Comparison of ENCODE assay signal across 1 cellular context in genomic region chr13:33968520-33969507, GRCh38.
TF ChIP-seq lines count a peak whose summit lies in the region.

No MANE protein-coding gene starts in this region.

TF ChIP-seq in HepG2, 621 proteins besides CTCF, POLR2A, EP300 and RAD21 (continued from another document and continues in another):
- TF ChIP-seq AKNA (CRISPR knock-in tag; IDR thresholded peaks at IDR 0.05; ENCODE audit: borderline replicate concordance), result no peak
- no peak for TF ChIP-seq NCOA5 (CRISPR knock-in tag; IDR thresholded peaks at IDR 0.05)
- no peak for TF ChIP-seq ZNF280B (CRISPR knock-in tag; IDR thresholded peaks at IDR 0.05; ENCODE audit: borderline replicate concordance)
- 0 out of 2 replicates have a peak, but pooled peaks have one; percentile 41 for TF ChIP-seq ZNF792 (CRISPR knock-in tag; IDR thresholded peaks at IDR 0.05)
- no peak for TF ChIP-seq MLLT10 (CRISPR knock-in tag; IDR thresholded peaks at IDR 0.05)
- TF ChIP-seq NBN (conservative IDR thresholded peaks at IDR 0.05), result no peak
- TF ChIP-seq ARNT (IDR thresholded peaks at IDR 0.05), result no peak
- peak; percentile 84 for TF ChIP-seq PITX1 (CRISPR knock-in tag; IDR thresholded peaks at IDR 0.05)
- peak; percentile 90 for TF ChIP-seq MED1 (CRISPR knock-in tag; IDR thresholded peaks at IDR 0.05)
- no peak for TF ChIP-seq ZNF563 (CRISPR knock-in tag; IDR thresholded peaks at IDR 0.05)
- 0 out of 2 replicates have a peak, but pooled peaks have one; percentile 51 for TF ChIP-seq ZFP1 (CRISPR knock-in tag; IDR thresholded peaks at IDR 0.05)
- TF ChIP-seq RNF219 (CRISPR knock-in tag; IDR thresholded peaks at IDR 0.05), result no peak
- TF ChIP-seq RBM39 (IDR thresholded peaks at IDR 0.05; ENCODE audit: low read depth, low read length, poor library complexity, severe bottlenecking), result no peak
- TF ChIP-seq SP1 (IDR thresholded peaks at IDR 0.05), result no peak
- no peak for TF ChIP-seq SP1 (CRISPR knock-in tag; IDR thresholded peaks at IDR 0.05)
- no peak for TF ChIP-seq ZNF292 (CRISPR knock-in tag; IDR thresholded peaks at IDR 0.05; ENCODE audit: borderline replicate concordance, low read depth)
- TF ChIP-seq ATM (IDR thresholded peaks at IDR 0.05; ENCODE audit: borderline replicate concordance), result no peak
- TF ChIP-seq ZBTB26 (CRISPR knock-in tag; IDR thresholded peaks at IDR 0.05; ENCODE audit: borderline replicate concordance), result no peak
- no peak for TF ChIP-seq ZNF142 (CRISPR knock-in tag; IDR thresholded peaks at IDR 0.05)
- no peak for TF ChIP-seq CHCHD3 (CRISPR knock-in tag; IDR thresholded peaks at IDR 0.05)
- peak; percentile 70; the same call in 1 of the 2 replicates for TF ChIP-seq TARDBP (CRISPR knock-in tag; IDR thresholded peaks at IDR 0.05)
- TF ChIP-seq ZNF816 (CRISPR knock-in tag; IDR thresholded peaks at IDR 0.05; ENCODE audit: borderline replicate concordance), result peak; percentile 66; the same call in 1 of the 2 replicates
- TF ChIP-seq KLF9 (CRISPR knock-in tag; IDR thresholded peaks at IDR 0.05; ENCODE audit: low read depth), result no peak
- 0 out of 2 replicates have a peak, but pooled peaks have one; percentile 26 for TF ChIP-seq ZNF552 (CRISPR knock-in tag; IDR thresholded peaks at IDR 0.05; ENCODE audit: borderline replicate concordance)
- peak; percentile 74 for TF ChIP-seq FOSL2 (CRISPR knock-in tag; IDR thresholded peaks at IDR 0.05)
- no peak for TF ChIP-seq ZBTB3 (CRISPR knock-in tag; IDR thresholded peaks at IDR 0.05; ENCODE audit: borderline replicate concordance, low read depth)
- TF ChIP-seq ZBTB39 (CRISPR knock-in tag; IDR thresholded peaks at IDR 0.05), result peak; percentile 95
- TF ChIP-seq PHF8 (CRISPR knock-in tag; IDR thresholded peaks at IDR 0.05), result no peak; the same call in 1 of the 2 replicates
- TF ChIP-seq REL (CRISPR knock-in tag; conservative IDR thresholded peaks at IDR 0.05), result no peak
- no peak for TF ChIP-seq CCAR2 (optimal IDR thresholded peaks at IDR 0.05; ENCODE audit: low read depth, low read length)
- peak; percentile 46; the same call in 1 of the 2 replicates for TF ChIP-seq SMC3 (IDR thresholded peaks at IDR 0.05; ENCODE audit: low read length)
- no peak for TF ChIP-seq SUZ12 (IDR thresholded peaks at IDR 0.05; ENCODE audit: low read depth, low read length)
